10 cellular contexts compared by ENCODE assay signal in the genomic region with DNA sequence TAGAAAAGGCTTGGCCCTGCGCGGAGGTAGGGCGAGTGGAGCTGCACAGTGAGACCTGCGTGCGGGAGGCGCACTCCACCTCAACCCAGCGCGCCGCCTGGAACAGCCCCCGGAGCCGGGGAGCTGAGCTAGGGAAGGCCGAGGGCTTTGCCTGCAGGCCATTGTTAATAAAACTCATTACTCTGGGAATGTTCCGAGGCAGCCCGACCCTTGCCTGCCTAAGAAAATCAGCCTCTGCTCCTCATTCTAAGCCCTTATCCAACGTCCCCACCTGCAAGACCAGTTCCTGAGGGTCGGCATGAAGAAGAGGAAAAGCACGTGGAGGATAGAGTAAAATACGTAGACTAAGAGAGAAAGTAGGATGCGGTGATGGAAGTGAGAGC.
A peak's percentile ranks its signal among the peaks of the same experiment; 100 is the strongest.
DNase-seq lines count a peak whose midpoint lies in the region; ATAC-seq and TF ChIP-seq lines count a peak whose summit lies in the region.
"Had no signal": no experiment of that assay in that cellular context is flagged by ENCODE, and none has a peak within 500 bp of the region (broad histone marks: within the 10 kb centered on the region; RNA-seq: fewer than 3 reads in every experiment).

No MANE protein-coding gene starts in this region.

- no peaks in the 10 kb centered on the region for H3F3A ChIP-seq in MM.1S (ENCODE audit: insufficient read depth, low read length)

- H3K79me2 ChIP-seq in MM.1S (ENCODE audit: low read length): no peaks in the 10 kb centered on the region

- H3K9me3 Mint-ChIP-seq in T-helper 2 cell treated with Interferon-gamma antibody and Interleukin-4, amounts not matched to agents 5 μg/mL and 100 μg/mL, for 36 hours: no peaks in the 10 kb centered on the region
- peaks cover 0 to 5% of the 10 kb centered on the region in 2 donors for H3K9me3 Mint-ChIP-seq in stimulated activated naive B cell treated with anti-CD40 and anti-IgM and Interleukin-4, amounts not matched to agents 10 μg/mL and 1 μg/mL and 100 μg/mL, for 72 hours

- DNase-seq in T-helper 2 cell treated with Interferon-gamma antibody and Interleukin-4, amounts not matched to agents 5 μg/mL and 100 μg/mL, for 36 hours (ENCODE audit: low spot score): no peak
- DNase-seq in T-helper 2 cell (no peak), foreskin fibroblast (no peak), MM.1S (no peak)
- no peak for DNase-seq in stimulated activated naive B cell treated with anti-CD40 and anti-IgM and Interleukin-4, amounts not matched to agents 10 μg/mL and 1 μg/mL and 100 μg/mL, for 72 hours
- DNase-seq: PC-9 had no signal

- H3K27ac ChIP-seq in VCaP (peak overlapping the region; percentile 52), MM.1S (ENCODE audit: low read length) (no peak overlapping the region)
- H3K27ac ChIP-seq: C4-2B, PC-9 had no signal

- H3K27me3 ChIP-seq in MM.1S (replicated peaks; ENCODE audit: insufficient read depth, low read length): no peaks in the 10 kb centered on the region

- TF ChIP-seq CTCF in VCaP (conservative IDR thresholded peaks at IDR 0.05) (no peak), foreskin fibroblast (IDR thresholded peaks at IDR 0.05; ENCODE audit: low read depth, low read length) (no peak), MM.1S (IDR thresholded peaks at IDR 0.05; ENCODE audit: low read length) (no peak)

- no peaks in the 10 kb centered on the region for H3K9me3 ChIP-seq in MM.1S (replicated peaks; ENCODE audit: insufficient read depth, low read length)

- H3K36me3 Mint-ChIP-seq in T-helper 2 cell treated with Interferon-gamma antibody and Interleukin-4, amounts not matched to agents 5 μg/mL and 100 μg/mL, for 36 hours (ENCODE audit: low read depth): no peaks in the 10 kb centered on the region
- H3K36me3 Mint-ChIP-seq in stimulated activated naive B cell treated with anti-CD40 and anti-IgM and Interleukin-4, amounts not matched to agents 10 μg/mL and 1 μg/mL and 100 μg/mL, for 72 hours: no peaks in the 10 kb centered on the region

- no peak for ATAC-seq in stimulated activated naive B cell treated with anti-CD40 and anti-IgM and Interleukin-4, amounts not matched to agents 10 μg/mL and 1 μg/mL and 100 μg/mL, for 72 hours (replicated peaks)
- no peak for ATAC-seq in GM21390 (IDR thresholded peaks at IDR 0.05; ENCODE audit: unreplicated experiment)
- no peak for ATAC-seq in HG03442 (IDR thresholded peaks at IDR 0.05; ENCODE audit: unreplicated experiment)

- H3K4me2 ChIP-seq in MM.1S (ENCODE audit: low read depth, low read length): no peak overlapping the region
- H3K4me2 ChIP-seq: PC-9 had no signal

- H3K4me1 Mint-ChIP-seq in T-helper 2 cell treated with Interferon-gamma antibody and Interleukin-4, amounts not matched to agents 5 μg/mL and 100 μg/mL, for 36 hours (ENCODE audit: low read depth): peaks cover 2% of the 10 kb centered on the region
- peaks cover 7 to 9% of the 10 kb centered on the region in 2 donors for H3K4me1 Mint-ChIP-seq in stimulated activated naive B cell treated with anti-CD40 and anti-IgM and Interleukin-4, amounts not matched to agents 10 μg/mL and 1 μg/mL and 100 μg/mL, for 72 hours

- no peaks in the 10 kb centered on the region for H3K4me1 ChIP-seq in MM.1S (ENCODE audit: low read length)

- H3K27ac Mint-ChIP-seq in T-helper 2 cell treated with Interferon-gamma antibody and Interleukin-4, amounts not matched to agents 5 μg/mL and 100 μg/mL, for 36 hours: no peak overlapping the region
- no peak overlapping the region for H3K27ac Mint-ChIP-seq in stimulated activated naive B cell treated with anti-CD40 and anti-IgM and Interleukin-4, amounts not matched to agents 10 μg/mL and 1 μg/mL and 100 μg/mL, for 72 hours

- H3K4me3 ChIP-seq in foreskin fibroblast (ENCODE audit: low read depth in 1 of 2, low read length in 2 of 2) (peak overlapping the region; percentile 51 to 67), MM.1S (ENCODE audit: low read length) (no peak overlapping the region)
- H3K4me3 ChIP-seq: PC-9 had no signal

- H4K20me1 ChIP-seq in MM.1S (ENCODE audit: insufficient read depth, low read length): no peaks in the 10 kb centered on the region

- no peak overlapping the region for H2AFZ ChIP-seq in MM.1S (ENCODE audit: low read length)
- H2AFZ ChIP-seq: PC-9 had no signal

- H3K27me3 Mint-ChIP-seq in T-helper 2 cell treated with Interferon-gamma antibody and Interleukin-4, amounts not matched to agents 5 μg/mL and 100 μg/mL, for 36 hours (ENCODE audit: low read depth): peaks cover 51% of the 10 kb centered on the region
- H3K27me3 Mint-ChIP-seq in stimulated activated naive B cell treated with anti-CD40 and anti-IgM and Interleukin-4, amounts not matched to agents 10 μg/mL and 1 μg/mL and 100 μg/mL, for 72 hours: peaks cover 46 to 50% of the 10 kb centered on the region in 2 donors

- H3K9ac ChIP-seq in MM.1S (ENCODE audit: low read length): no peak overlapping the region

- H3K36me3 ChIP-seq in MM.1S (replicated peaks; ENCODE audit: insufficient read depth, low read length): no peaks in the 10 kb centered on the region

- no peaks in the 10 kb centered on the region for H3K9me2 ChIP-seq in MM.1S (replicated peaks; ENCODE audit: insufficient read depth, low read length)

- peak overlapping the region; percentile 80 for H3K4me3 Mint-ChIP-seq in T-helper 2 cell treated with Interferon-gamma antibody and Interleukin-4, amounts not matched to agents 5 μg/mL and 100 μg/mL, for 36 hours
- H3K4me3 Mint-ChIP-seq in stimulated activated naive B cell treated with anti-CD40 and anti-IgM and Interleukin-4, amounts not matched to agents 10 μg/mL and 1 μg/mL and 100 μg/mL, for 72 hours: peak overlapping the region; percentile 74 to 76
